ENCODE assay signal across 8 cellular contexts in the genomic region with DNA sequence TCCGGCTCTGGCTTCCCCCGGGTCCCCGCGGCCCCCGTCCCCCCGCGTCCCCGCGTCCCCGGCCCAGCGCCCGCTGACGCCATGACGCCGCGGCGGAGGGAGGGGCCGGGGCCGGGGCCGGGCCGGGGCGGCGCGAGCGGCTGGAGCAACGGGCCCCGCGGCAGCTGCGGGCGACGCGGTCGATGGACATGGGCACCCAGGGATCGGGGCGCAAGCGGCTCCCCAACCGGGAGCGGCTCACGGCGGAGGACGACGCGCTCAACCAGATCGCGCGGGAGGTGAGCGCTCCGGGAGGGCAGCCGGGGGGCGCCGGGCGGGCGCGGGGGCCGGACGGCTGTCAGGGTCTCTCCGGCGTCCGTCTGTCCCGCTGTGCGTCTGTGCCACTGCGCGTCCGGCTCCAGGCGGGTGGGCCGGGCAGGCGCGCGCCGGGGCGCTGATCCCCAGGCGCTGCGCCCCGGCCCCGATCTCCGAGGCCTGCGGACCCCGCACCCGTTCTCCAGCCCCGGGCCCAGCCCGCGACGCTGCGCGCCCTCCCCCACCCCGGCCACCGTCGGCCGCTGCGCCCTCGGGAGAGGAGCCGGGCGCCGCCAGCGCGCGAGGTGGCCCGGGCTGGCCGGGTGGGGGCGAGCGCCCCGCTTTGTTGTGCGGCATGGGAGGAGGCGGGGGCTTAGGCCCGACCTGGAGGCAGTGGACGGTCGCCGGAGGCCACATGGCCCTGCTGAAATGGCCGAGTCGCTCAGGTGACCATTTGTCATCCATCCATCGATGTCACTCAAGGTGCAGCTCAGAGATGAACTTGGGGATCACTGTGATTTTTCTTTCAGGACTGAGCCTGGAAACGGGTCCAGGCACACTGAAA. TPM values are rescaled to one million over a fixed set of nuclear protein-coding genes. Genes with fewer than 3 reads are reported as not detected.
DNase-seq lines count a peak whose midpoint lies in the region; ATAC-seq, FAIRE-seq and TF ChIP-seq lines count a peak whose summit lies in the region.

A gene with protein sequence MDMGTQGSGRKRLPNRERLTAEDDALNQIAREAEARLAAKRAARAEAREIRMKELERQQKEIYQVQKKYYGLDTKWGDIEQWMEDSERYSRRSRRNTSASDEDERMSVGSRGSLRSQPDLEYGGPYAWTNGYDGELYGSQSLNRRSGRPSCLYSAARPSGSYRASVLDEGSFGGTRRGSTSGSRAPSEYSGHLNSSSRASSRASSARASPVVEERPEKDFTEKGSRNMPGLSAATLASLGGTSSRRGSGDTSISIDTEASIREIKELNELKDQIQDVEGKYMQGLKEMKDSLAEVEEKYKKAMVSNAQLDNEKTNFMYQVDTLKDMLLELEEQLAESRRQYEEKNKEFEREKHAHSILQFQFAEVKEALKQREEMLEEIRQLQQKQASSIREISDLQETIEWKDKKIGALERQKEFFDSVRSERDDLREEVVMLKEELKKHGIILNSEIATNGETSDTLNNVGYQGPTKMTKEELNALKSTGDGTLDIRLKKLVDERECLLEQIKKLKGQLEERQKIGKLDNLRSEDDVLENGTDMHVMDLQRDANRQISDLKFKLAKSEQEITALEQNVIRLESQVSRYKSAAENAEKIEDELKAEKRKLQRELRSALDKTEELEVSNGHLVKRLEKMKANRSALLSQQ (plus strand): TSS at position 125 of the 859 bp plus-strand sequence. CDS start 58 bp downstream, at position 183.

- peak in 1 of 7 experiments; percentile 26 for DNase-seq in CD8-positive, alpha-beta T cell
- DNase-seq in LNCaP clone FGC (ENCODE audit: low read depth) (no peak), K562 (ENCODE audit: extremely low read depth in 1 of 4, low spot score in 3 of 4) (no peak), sciatic nerve (ENCODE audit: low spot score) (peak; percentile 60), NCI-H1436 treated with DMSO at 0.1 percent for 48 hours (lab: John Stamatoyannopoulos, UW) (no peak), Kasumi-1 (lab: John Stamatoyannopoulos, UW) (no peak)

- H3K4me1 ChIP-seq in CD8-positive, alpha-beta T cell (ENCODE audit: insufficient read depth, low read length): peaks cover 8% of the 10 kb centered on the region
- H3K4me1 ChIP-seq in K562 (replicated peaks in 1 of 2; ENCODE audit: control insufficient read depth in 2 of 2, insufficient read depth in 2 of 2, low read length in 2 of 2) (no peaks in the 10 kb centered on the region), iPS-18a (ENCODE audit: control insufficient read depth, low read depth, low read length) (peaks cover 13% of the 10 kb centered on the region)

- H3K4me1 Mint-ChIP-seq in CD8-positive, alpha-beta T cell (ENCODE audit: low read depth): peaks cover 26% of the 10 kb centered on the region

- TF ChIP-seq POLR2A in K562 (conservative IDR thresholded peaks at IDR 0.05): no peak

- peak within 1 kb of the TSS; percentile 24 for H3K4me3 ChIP-seq in CD8-positive, alpha-beta T cell (ENCODE audit: low read depth, low read length)
- H3K4me3 ChIP-seq in LNCaP clone FGC (ENCODE audit: low read depth, low read length) (peak within 1 kb of the TSS; percentile 59), K562 (no peak within 1 kb of the TSS), iPS-18a (ENCODE audit: low read length) (peak within 1 kb of the TSS; percentile 79)

- peak; percentile 72 for ATAC-seq in CD8-positive, alpha-beta T cell
- no peak for ATAC-seq in K562
- ATAC-seq in sciatic nerve: peak; percentile 64
- no peak for ATAC-seq in HG02840 (IDR thresholded peaks at IDR 0.05; ENCODE audit: low FRiP score, unreplicated experiment)

- POLR2A ChIA-PET in CD8-positive, alpha-beta T cell (lab: Charles Lee): interaction anchor here (0.6 kb wide), 1 partner anchor 201 kb away, joined by 3 read pairs; no protein-coding TSS in a partner anchor
- POLR2A ChIA-PET in K562 (lab: Yijun Ruan, JAX): no interaction called here

- no peak within 1 kb of the TSS for H3K4me2 ChIP-seq in K562 (ENCODE audit: insufficient read depth, low read length)

- peaks cover 20% of the 10 kb centered on the region for H3K27me3 Mint-ChIP-seq in CD8-positive, alpha-beta T cell (ENCODE audit: low read depth)

- no peaks in the 10 kb centered on the region for H3K27me3 ChIP-seq in CD8-positive, alpha-beta T cell (ENCODE audit: insufficient read depth, low read length)
- H3K27me3 ChIP-seq in K562 (ENCODE audit: control insufficient read depth in 2 of 2, insufficient read depth in 2 of 2, low read length in 2 of 2): peaks cover 11 to 67% of the 10 kb centered on the region in 2 experiments
- peaks cover 35% of the 10 kb centered on the region for H3K27me3 ChIP-seq in iPS-18a (ENCODE audit: control insufficient read depth, insufficient read depth, low read length)

- H3K79me2 ChIP-seq in K562 (ENCODE audit: control insufficient read depth, insufficient read depth, low read length): no peaks in the 10 kb centered on the region

- intact Hi-C loops in CD8-positive, alpha-beta T cell (cut with DNase I, micrococcal nuclease): loop anchor here in 1 of 2 experiments (5.0 kb wide), 1 partner anchor 45 kb away; no protein-coding TSS in a partner anchor
- intact Hi-C loops in K562 (cut with micrococcal nuclease) (no loop called here), sciatic nerve (cut with DNase I) (no loop called here)

- no peaks in the 10 kb centered on the region for H3K9me3 ChIP-seq in CD8-positive, alpha-beta T cell (ENCODE audit: low read length)
- H3K9me3 ChIP-seq in K562 (replicated peaks; ENCODE audit: control insufficient read depth, insufficient read depth, low read depth, low read length) (no peaks in the 10 kb centered on the region), iPS-18a (ENCODE audit: control insufficient read depth, low read depth, low read length) (no peaks in the 10 kb centered on the region)

- BruUV-seq in K562 (replicated peaks; lab: Mats Ljungman, UMichigan): no TSS peak

- no peaks in the 10 kb centered on the region for H3K9me3 Mint-ChIP-seq in CD8-positive, alpha-beta T cell

- FAIRE-seq in K562 (lab: Jason Lieb, UNC): no peak

- peak within 1 kb of the TSS; percentile 88 for H3K4me3 Mint-ChIP-seq in CD8-positive, alpha-beta T cell

- peaks cover 2% of the 10 kb centered on the region for H3K36me3 Mint-ChIP-seq in CD8-positive, alpha-beta T cell

- TF ChIP-seq RAD21 in K562 (CRISPR knock-in tag; conservative IDR thresholded peaks at IDR 0.05 in 1 of 2, IDR thresholded peaks at IDR 0.05 in 1 of 2): no peak

- TF ChIP-seq EP300 in K562 (IDR thresholded peaks at IDR 0.05; ENCODE audit: low read length): no peak

- H4K20me1 ChIP-seq in K562 (replicated peaks; ENCODE audit: control insufficient read depth, insufficient read depth, low read length): no peaks in the 10 kb centered on the region

- no peak within 1 kb of the TSS for H2AFZ ChIP-seq in K562 (ENCODE audit: low read depth, low read length)

- CTCF ChIA-PET in CD8-positive, alpha-beta T cell (lab: Charles Lee): interaction anchor here (0.9 to 4.9 kb wide), 2 partner anchors 9 to 118 kb away, joined by 3 to 29 read pairs; no protein-coding TSS in a partner anchor
- CTCF ChIA-PET in K562 (lab: Yijun Ruan, JAX; ENCODE audit: low intra/inter-chr PET ratio): no interaction called here

- in situ Hi-C loops in K562 (cut with MboI): no loop called here

- no peak within 1 kb of the TSS for H3K27ac ChIP-seq in CD8-positive, alpha-beta T cell (ENCODE audit: low read depth, low read length)
- H3K27ac ChIP-seq in K562 (ENCODE audit: extremely low read depth, low read depth, low read length): no peak within 1 kb of the TSS
- no peak within 1 kb of the TSS for H3K27ac ChIP-seq in iPS-18a (ENCODE audit: low read length)

- no peaks in the 10 kb centered on the region for H3K9me1 ChIP-seq in K562 (ENCODE audit: control insufficient read depth, insufficient read depth, low read length)

- 34% methylated on average over 12 of the region's 112 CpGs for WGBS in K562 (ENCODE audit: insufficient coverage, low coverage, missing lambda C conversion rate)

- H3K36me3 ChIP-seq in CD8-positive, alpha-beta T cell (ENCODE audit: insufficient read depth, low read length): no peaks in the 10 kb centered on the region
- no peaks in the 10 kb centered on the region for H3K36me3 ChIP-seq in K562 (ENCODE audit: control insufficient read depth, insufficient read depth, low read length)
- no peaks in the 10 kb centered on the region for H3K36me3 ChIP-seq in iPS-18a (ENCODE audit: control insufficient read depth, low read depth, low read length)

- H3K27ac Mint-ChIP-seq in CD8-positive, alpha-beta T cell: peak within 1 kb of the TSS; percentile 83

- no peak within 1 kb of the TSS for H3K9ac ChIP-seq in K562 (ENCODE audit: insufficient read depth in 1 of 2, low read depth in 2 of 2, low read length in 2 of 2)
- H3K9ac ChIP-seq in iPS-18a (ENCODE audit: low read length): peak within 1 kb of the TSS; percentile 14

- no peak for TF ChIP-seq CTCF in CD8-positive, alpha-beta T cell (IDR thresholded peaks at IDR 0.05)
- TF ChIP-seq CTCF in LNCaP clone FGC (IDR thresholded peaks at IDR 0.05; ENCODE audit: control insufficient read depth, extremely low read depth, insufficient read depth) (peak; percentile 28; the same call in 1 of the 2 replicates), K562 (IDR thresholded peaks at IDR 0.05 in 2 of 3, conservative IDR thresholded peaks at IDR 0.05 in 1 of 3; ENCODE audit: insufficient read depth in 2 of 3, low read depth in 1 of 3, low read length in 3 of 3) (no peak)

TF ChIP-seq in K562, 482 proteins besides CTCF, POLR2A, EP300 and RAD21 (continues in another document):
- TF ChIP-seq ZNF134 (CRISPR knock-in tag; conservative IDR thresholded peaks at IDR 0.05): no peak

RNA-seq across cellular contexts. Expression of the gene that starts here (rescaled TPM):
- total RNA-seq in CD8-positive, alpha-beta T cell: 100 to 1,000 TPM; 127 to 128 TPM
- total RNA-seq in K562 (2011; cell fraction: chromatin; rRNA removed; ENCODE audit: low replicate concordance): 39.0 and 77.6 TPM in 2 replicates
- 15.0 and 23.0 TPM in 2 replicates for total RNA-seq in K562 (2011; cell fraction: nucleolus; rRNA removed)
- 45.0 and 78.0 TPM in 2 replicates for total RNA-seq in K562 (2011; cell fraction: nucleoplasm; rRNA removed)
- total RNA-seq in K562 (2014; rRNA removed) (31.6 and 32.2 TPM in 2 replicates), K562 (2014; rRNA removed; fragmentation: Illumina TruSeq; extraction: Trizol) (33.1 and 38.9 TPM in 2 replicates), K562 (2015; rRNA removed; fragmentation: Illumina TruSeq; extraction: Trizol) (25.5 and 28.1 TPM in 2 replicates), K562 (2021) (31.3 and 31.4 TPM in 2 replicates), sciatic nerve (84.8 TPM)
- polyA plus RNA-seq in K562 (2011; rRNA removed) (18.3 and 26.8 TPM in 2 replicates), K562 (2014; fragmentation: Illumina TruSeq; extraction: Trizol) (41.9 and 45.2 TPM in 2 replicates), K562 (2014; fragmentation: Nextera tagmentation; extraction: Ambion mirVana) (10 to 100 TPM; 13.1 to 13.8 TPM), K562 (2014; rRNA removed) (35.6 and 39.5 TPM in 2 replicates)
- 8.0 and 11.2 TPM in 2 replicates for polyA plus RNA-seq in K562 (2011; cell fraction: cytosol; rRNA removed)
- polyA plus RNA-seq in K562 (2011; cell fraction: nucleus; rRNA removed): 15.4 and 17.6 TPM in 2 replicates
- polyA plus RNA-seq in K562 (2012): 21.8 and 26.9 TPM in 2 replicates
- 46.2 and 50.8 TPM in 2 replicates for polyA minus RNA-seq in K562 (2011; rRNA and poly(A)+ RNA removed)
- 14.3 and 18.8 TPM in 2 replicates for polyA minus RNA-seq in K562 (2011; cell fraction: cytosol; rRNA and poly(A)+ RNA removed)
- polyA minus RNA-seq in K562 (2011; cell fraction: nucleus; rRNA and poly(A)+ RNA removed): 12.4 and 19.2 TPM in 2 replicates

Comparison
In these comparisons a context has a peak if more than half of its experiments do, and no peak if none do; other contexts are left out.
1. ATAC-seq: peak in CD8-positive, alpha-beta T cell (single experiment) and sciatic nerve (single experiment); none in K562 (single experiment) and HG02840 (single experiment).